8 cellular contexts compared by ENCODE assay signal in the genomic region with DNA sequence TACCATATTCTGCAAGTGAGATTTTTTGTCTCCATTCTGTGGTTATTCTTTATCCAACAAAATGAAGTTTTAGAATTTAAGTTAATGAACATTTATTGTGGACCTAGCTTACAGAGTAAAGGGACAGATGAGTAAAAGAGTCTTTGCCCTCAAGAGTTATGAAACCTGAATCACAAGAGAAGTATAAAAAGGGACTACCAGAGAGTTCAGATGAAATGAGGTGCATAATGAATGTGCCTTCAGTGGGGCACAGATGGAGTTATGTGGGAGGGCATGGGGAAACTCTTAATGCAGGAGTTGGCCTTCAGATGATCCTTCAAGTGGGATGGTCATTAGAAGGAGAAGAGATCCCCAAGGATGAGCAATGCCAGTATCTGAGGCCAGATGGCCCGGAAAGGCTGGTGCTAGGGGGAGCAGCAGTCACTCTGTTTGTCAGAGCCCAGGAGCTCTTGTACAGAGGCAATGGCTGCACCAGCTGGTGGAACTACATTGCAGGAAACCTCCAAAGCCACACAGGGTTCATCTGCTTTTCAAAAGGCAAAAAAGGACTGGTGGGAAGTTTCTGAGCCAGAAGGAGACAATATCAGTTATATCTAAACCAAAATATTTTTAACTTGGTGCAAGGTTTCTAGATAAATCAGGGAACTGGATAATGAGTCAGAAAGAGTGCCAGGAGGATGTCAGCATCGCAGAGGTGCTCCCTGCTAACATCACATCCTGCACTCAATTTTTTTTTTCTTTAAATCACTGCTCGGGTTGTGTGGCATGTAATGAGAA.
DNase-seq lines count a peak whose midpoint lies in the region; ATAC-seq and TF ChIP-seq lines count a peak whose summit lies in the region.

No MANE protein-coding gene starts in this region.

- no peak for DNase-seq in GM10266 (ENCODE audit: extremely low spot score)
- DNase-seq in mesenchymal stem cell: peak; percentile 45
- no peak for DNase-seq in D341Med (ENCODE audit: low spot score)
- no peak for DNase-seq in NCI-H1048 (lab: John Stamatoyannopoulos, UW)
- DNase-seq in CD4-positive, alpha-beta T cell: no peak

- ATAC-seq in GM21717 (IDR thresholded peaks at IDR 0.05; ENCODE audit: unreplicated experiment) (peak; percentile 57), SK-N-SH treated with all-trans-retinoic acid at 6 μM for 48 hours (peak; percentile 54), HG02763 (IDR thresholded peaks at IDR 0.05; ENCODE audit: unreplicated experiment) (no peak)
- no peak for ATAC-seq in CD4-positive, alpha-beta T cell (ENCODE audit: poor library complexity)

- intact Hi-C loops in CD4-positive, alpha-beta T cell (cut with DNase I, micrococcal nuclease): no loop called here

- H3K27me3 Mint-ChIP-seq in CD4-positive, alpha-beta T cell: no peaks in the 10 kb centered on the region

- H3K14ac ChIP-seq in mesenchymal stem cell (ENCODE audit: low read length in 2 of 2): no peak overlapping the region

- no peak overlapping the region for H2BK5ac ChIP-seq in mesenchymal stem cell (ENCODE audit: low read depth, low read length, poor library complexity, severe bottlenecking)

- H3K9me3 ChIP-seq in mesenchymal stem cell (ENCODE audit: control insufficient read depth, low read length): peaks cover 8% of the 10 kb centered on the region
- peaks cover 7% of the 10 kb centered on the region for H3K9me3 ChIP-seq in CD4-positive, alpha-beta T cell (ENCODE audit: control insufficient read depth, low read length)

- H3K4ac ChIP-seq in mesenchymal stem cell (ENCODE audit: low read depth in 1 of 2, low read length in 2 of 2): no peak overlapping the region

- no peaks in the 10 kb centered on the region for H3K36me3 ChIP-seq in mesenchymal stem cell (ENCODE audit: control insufficient read depth in 1 of 2, insufficient read depth in 2 of 2, low read depth in 1 of 2, low read length in 2 of 2)

- 50% methylated on average over 1 of the region's 3 CpGs for WGBS in mesenchymal stem cell

- H3K27ac ChIP-seq in mesenchymal stem cell (ENCODE audit: low read length, poor library complexity, severe bottlenecking): peak overlapping the region; percentile 91
- H3K27ac ChIP-seq in CD4-positive, alpha-beta T cell (ENCODE audit: low read depth, low read length): no peak overlapping the region

- no peak overlapping the region for H4K91ac ChIP-seq in mesenchymal stem cell (ENCODE audit: low read length)

- H3K9ac ChIP-seq in mesenchymal stem cell (ENCODE audit: low read length): no peak overlapping the region

- H2AFZ ChIP-seq in mesenchymal stem cell (ENCODE audit: low read depth, low read length): no peak overlapping the region

- H3K4me3 ChIP-seq in mesenchymal stem cell (ENCODE audit: insufficient read depth in 1 of 2, low read depth in 1 of 2, low read length in 2 of 2): no peak overlapping the region

- H3K9me3 Mint-ChIP-seq in CD4-positive, alpha-beta T cell: peaks cover 7% of the 10 kb centered on the region

- no peaks in the 10 kb centered on the region for H3K27me3 ChIP-seq in mesenchymal stem cell (ENCODE audit: control insufficient read depth in 1 of 2, insufficient read depth in 1 of 2, low read length in 2 of 2)
- H3K27me3 ChIP-seq in CD4-positive, alpha-beta T cell (ENCODE audit: control insufficient read depth, insufficient read depth, low read length): no peaks in the 10 kb centered on the region

- no peak overlapping the region for H3K18ac ChIP-seq in mesenchymal stem cell (ENCODE audit: low read depth in 1 of 2, low read length in 2 of 2)

- H3K4me1 ChIP-seq in mesenchymal stem cell (ENCODE audit: control insufficient read depth, insufficient read depth, low read depth, low read length): peaks cover 4% of the 10 kb centered on the region

- POLR2A ChIA-PET in CD4-positive, alpha-beta T cell (lab: Charles Lee): interaction anchor here (1.6 kb wide), 1 partner anchor 162 kb away, joined by 5 read pairs; a partner anchor contains a TSS

- peak; percentile 1 for TF ChIP-seq CTCF in GM10266 (IDR thresholded peaks at IDR 0.05; ENCODE audit: control insufficient read depth, insufficient read depth, low read depth, missing control alignments)
- TF ChIP-seq CTCF in CD4-positive, alpha-beta T cell (IDR thresholded peaks at IDR 0.05): no peak

- H3K23ac ChIP-seq in mesenchymal stem cell (ENCODE audit: low read length in 2 of 2): no peak overlapping the region

- H3K4me3 Mint-ChIP-seq in CD4-positive, alpha-beta T cell: no peak overlapping the region

- no peaks in the 10 kb centered on the region for H3K36me3 Mint-ChIP-seq in CD4-positive, alpha-beta T cell (ENCODE audit: low read depth)

- no peak overlapping the region for H4K8ac ChIP-seq in mesenchymal stem cell (ENCODE audit: low read length)

- H3K27ac Mint-ChIP-seq in CD4-positive, alpha-beta T cell: no peak overlapping the region

- H3K79me1 ChIP-seq in mesenchymal stem cell (replicated peaks; ENCODE audit: low read length, poor library complexity, severe bottlenecking): peaks cover 4% of the 10 kb centered on the region

- H3K4me1 Mint-ChIP-seq in CD4-positive, alpha-beta T cell (ENCODE audit: low read depth): peaks cover 19% of the 10 kb centered on the region

- no peak overlapping the region for H2AK5ac ChIP-seq in mesenchymal stem cell (ENCODE audit: low read length, severe bottlenecking)

- H2BK15ac ChIP-seq in mesenchymal stem cell (ENCODE audit: low read depth, poor library complexity, severe bottlenecking): no peak overlapping the region

- H2BK12ac ChIP-seq in mesenchymal stem cell (ENCODE audit: low read length in 2 of 2): peak overlapping the region in 1 of 2 experiments; percentile 17

- H2BK120ac ChIP-seq in mesenchymal stem cell (ENCODE audit: low read depth, low read length): no peak overlapping the region

- CTCF ChIA-PET in CD4-positive, alpha-beta T cell (lab: Charles Lee): interaction anchor here (1.4 kb wide), 1 partner anchor 12 kb away, joined by 3 read pairs; no protein-coding TSS in a partner anchor

- H3K4me2 ChIP-seq in mesenchymal stem cell (ENCODE audit: low read length, poor library complexity, severe bottlenecking): no peak overlapping the region

TF ChIP-seq in SK-N-SH treated with all-trans-retinoic acid at 6 μM for 48 hours, 23 proteins besides CTCF, POLR2A, EP300 and RAD21 (continues in another document):
- TF ChIP-seq SNAI2 (CRISPR knock-in tag; IDR thresholded peaks at IDR 0.05): no peak
- no peak for TF ChIP-seq RARB (CRISPR knock-in tag; IDR thresholded peaks at IDR 0.05)
- TF ChIP-seq, protein P1, sequence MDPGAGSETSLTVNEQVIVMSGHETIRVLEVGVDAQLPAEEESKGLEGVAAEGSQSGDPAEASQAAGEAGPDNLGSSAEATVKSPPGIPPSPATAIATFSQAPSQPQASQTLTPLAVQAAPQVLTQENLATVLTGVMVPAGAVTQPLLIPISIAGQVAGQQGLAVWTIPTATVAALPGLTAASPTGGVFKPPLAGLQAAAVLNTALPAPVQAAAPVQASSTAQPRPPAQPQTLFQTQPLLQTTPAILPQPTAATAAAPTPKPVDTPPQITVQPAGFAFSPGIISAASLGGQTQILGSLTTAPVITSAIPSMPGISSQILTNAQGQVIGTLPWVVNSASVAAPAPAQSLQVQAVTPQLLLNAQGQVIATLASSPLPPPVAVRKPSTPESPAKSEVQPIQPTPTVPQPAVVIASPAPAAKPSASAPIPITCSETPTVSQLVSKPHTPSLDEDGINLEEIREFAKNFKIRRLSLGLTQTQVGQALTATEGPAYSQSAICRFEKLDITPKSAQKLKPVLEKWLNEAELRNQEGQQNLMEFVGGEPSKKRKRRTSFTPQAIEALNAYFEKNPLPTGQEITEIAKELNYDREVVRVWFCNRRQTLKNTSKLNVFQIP (CRISPR knock-in tag; IDR thresholded peaks at IDR 0.05; ENCODE audit: borderline replicate concordance, low read depth): no peak
- TF ChIP-seq CSDC2 (CRISPR knock-in tag; IDR thresholded peaks at IDR 0.05): no peak
- no peak for TF ChIP-seq GLIS3 (CRISPR knock-in tag; IDR thresholded peaks at IDR 0.05)
- TF ChIP-seq TCF4 (CRISPR knock-in tag; IDR thresholded peaks at IDR 0.05; ENCODE audit: borderline replicate concordance): no peak
- no peak for TF ChIP-seq ESRRG (CRISPR knock-in tag; IDR thresholded peaks at IDR 0.05)
- no peak for TF ChIP-seq ZNF70 (CRISPR knock-in tag; IDR thresholded peaks at IDR 0.05)
- TF ChIP-seq BACH2 (CRISPR knock-in tag; IDR thresholded peaks at IDR 0.05; ENCODE audit: borderline replicate concordance): no peak
- TF ChIP-seq, protein P2, sequence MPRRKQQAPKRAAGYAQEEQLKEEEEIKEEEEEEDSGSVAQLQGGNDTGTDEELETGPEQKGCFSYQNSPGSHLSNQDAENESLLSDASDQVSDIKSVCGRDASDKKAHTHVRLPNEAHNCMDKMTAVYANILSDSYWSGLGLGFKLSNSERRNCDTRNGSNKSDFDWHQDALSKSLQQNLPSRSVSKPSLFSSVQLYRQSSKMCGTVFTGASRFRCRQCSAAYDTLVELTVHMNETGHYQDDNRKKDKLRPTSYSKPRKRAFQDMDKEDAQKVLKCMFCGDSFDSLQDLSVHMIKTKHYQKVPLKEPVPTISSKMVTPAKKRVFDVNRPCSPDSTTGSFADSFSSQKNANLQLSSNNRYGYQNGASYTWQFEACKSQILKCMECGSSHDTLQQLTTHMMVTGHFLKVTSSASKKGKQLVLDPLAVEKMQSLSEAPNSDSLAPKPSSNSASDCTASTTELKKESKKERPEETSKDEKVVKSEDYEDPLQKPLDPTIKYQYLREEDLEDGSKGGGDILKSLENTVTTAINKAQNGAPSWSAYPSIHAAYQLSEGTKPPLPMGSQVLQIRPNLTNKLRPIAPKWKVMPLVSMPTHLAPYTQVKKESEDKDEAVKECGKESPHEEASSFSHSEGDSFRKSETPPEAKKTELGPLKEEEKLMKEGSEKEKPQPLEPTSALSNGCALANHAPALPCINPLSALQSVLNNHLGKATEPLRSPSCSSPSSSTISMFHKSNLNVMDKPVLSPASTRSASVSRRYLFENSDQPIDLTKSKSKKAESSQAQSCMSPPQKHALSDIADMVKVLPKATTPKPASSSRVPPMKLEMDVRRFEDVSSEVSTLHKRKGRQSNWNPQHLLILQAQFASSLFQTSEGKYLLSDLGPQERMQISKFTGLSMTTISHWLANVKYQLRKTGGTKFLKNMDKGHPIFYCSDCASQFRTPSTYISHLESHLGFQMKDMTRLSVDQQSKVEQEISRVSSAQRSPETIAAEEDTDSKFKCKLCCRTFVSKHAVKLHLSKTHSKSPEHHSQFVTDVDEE (CRISPR knock-in tag; IDR thresholded peaks at IDR 0.05): no peak

Comparison
In these comparisons a context has a peak if more than half of its experiments do, and no peak if none do; other contexts are left out.
1. ATAC-seq: peak in GM21717 (single experiment) and SK-N-SH treated with all-trans-retinoic acid at 6 μM for 48 hours (single experiment); none in HG02763 (single experiment) and CD4-positive, alpha-beta T cell (single experiment).